14 cellular contexts compared by ENCODE assay signal in the genomic region with DNA sequence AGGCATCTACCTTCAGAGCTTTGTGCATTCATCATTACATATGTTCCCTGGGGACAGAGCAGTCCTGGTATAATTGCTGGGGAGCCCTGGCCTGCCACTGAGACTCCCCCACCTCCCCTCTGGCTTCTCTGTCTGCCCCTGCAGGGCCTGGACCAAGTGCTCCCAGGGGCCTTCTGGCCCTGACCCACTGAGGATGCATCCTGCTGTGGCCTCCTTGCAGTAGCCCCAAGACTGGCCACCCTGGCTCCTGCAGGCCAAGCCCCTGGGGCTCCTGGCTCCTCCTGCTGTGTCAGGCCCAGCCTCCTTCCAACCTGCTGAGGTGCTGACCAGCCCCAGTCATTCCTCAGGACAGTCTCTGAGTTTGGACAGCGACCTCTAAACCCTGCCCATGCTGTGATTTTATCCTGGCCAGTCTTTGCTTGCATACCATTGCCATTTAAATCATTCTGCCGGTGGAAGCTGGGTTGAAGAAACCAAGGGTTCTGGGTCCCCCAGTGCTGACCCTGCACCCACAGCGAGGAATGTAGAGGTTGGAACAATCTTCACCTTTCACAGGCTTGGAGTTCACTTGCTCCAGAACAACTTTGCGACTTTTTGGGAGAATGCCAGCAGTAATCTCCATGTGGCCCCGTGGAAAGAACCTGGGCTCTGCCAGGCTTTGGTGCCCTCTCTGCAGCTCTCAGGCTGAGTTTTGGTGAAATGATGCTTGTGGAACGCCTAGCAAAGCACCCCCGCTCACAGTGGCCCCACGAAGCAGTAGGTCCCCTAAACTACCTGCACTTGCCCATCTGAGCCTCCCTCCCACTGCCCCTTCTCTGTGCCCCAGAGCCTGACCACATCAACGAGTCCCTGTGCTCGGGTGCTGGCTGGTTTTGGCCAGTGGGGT.
A peak's percentile ranks its signal among the peaks of the same experiment; 100 is the strongest.
DNase-seq lines count a peak whose midpoint lies in the region; TF ChIP-seq lines count a peak whose summit lies in the region.
"Had no signal": no experiment of that assay in that cellular context is flagged by ENCODE, and none has a peak within 500 bp of the region (broad histone marks: within the 10 kb centered on the region; RNA-seq: fewer than 3 reads in every experiment).

No MANE protein-coding gene starts in this region.

- H3K27ac Mint-ChIP-seq in HFFc6 = no peak overlapping the region
- peak overlapping the region; percentile 7 for H3K27ac Mint-ChIP-seq in osteocyte (ENCODE audit: unreplicated experiment)

- H3K4me3 Mint-ChIP-seq in HFFc6 (no peak overlapping the region), osteocyte (ENCODE audit: unreplicated experiment) (no peak overlapping the region)

- H3K4me1 Mint-ChIP-seq in HFFc6 (ENCODE audit: low read depth) = no peaks in the 10 kb centered on the region
- peaks cover 20% of the 10 kb centered on the region for H3K4me1 Mint-ChIP-seq in osteocyte (ENCODE audit: unreplicated experiment)

- H3K27me3 Mint-ChIP-seq in HFFc6 (ENCODE audit: insufficient read depth) (peaks cover 7% of the 10 kb centered on the region), osteocyte (ENCODE audit: unreplicated experiment) (peaks cover 29% of the 10 kb centered on the region)

- H3K36me3 Mint-ChIP-seq in HFFc6 (ENCODE audit: low read depth) (no peaks in the 10 kb centered on the region), osteocyte (ENCODE audit: unreplicated experiment) (no peaks in the 10 kb centered on the region)

- TF ChIP-seq CTCF in HFFc6 (IDR thresholded peaks at IDR 0.05) (no peak), osteocyte (IDR thresholded peaks at IDR 0.05) (no peak)

- peak; percentile 4 for DNase-seq in NCI-H345 (lab: John Stamatoyannopoulos, UW)
- DNase-seq in NCI-H345 treated with DMSO at 0.1 percent for 48 hours (lab: John Stamatoyannopoulos, UW; ENCODE audit: unreplicated experiment) = no peak
- DNase-seq in HFFc6 = peak; percentile 6
- peak; percentile 41 for DNase-seq in astrocyte of the hippocampus (ENCODE audit: low read depth, low spot score)
- no peak for DNase-seq in osteocyte (ENCODE audit: extremely low spot score, unreplicated experiment)
- no peak for DNase-seq in NCI-H2107 treated with DMSO at 0.1 percent for 48 hours (lab: John Stamatoyannopoulos, UW; ENCODE audit: unreplicated experiment)
- DNase-seq in KG1 (lab: John Stamatoyannopoulos, UW) = no peak
- no peak for DNase-seq in LoVo (ENCODE audit: low spot score)
- DNase-seq: 8988T, C1 segment of cervical spinal cord, NCI-H187 treated with DMSO at 0.1 percent for 48 hours, NCI-H2171, NCI-H82, PC-9 had no signal

- H3K9me3 Mint-ChIP-seq in HFFc6 (no peaks in the 10 kb centered on the region), osteocyte (ENCODE audit: unreplicated experiment) (no peaks in the 10 kb centered on the region)

Comparison
In these comparisons a context has a peak if more than half of its experiments do, and no peak if none do; other contexts are left out.
1. DNase-seq: peak in NCI-H345 (single experiment), HFFc6 (single experiment) and astrocyte of the hippocampus (single experiment); none in NCI-H345 treated with DMSO at 0.1 percent for 48 hours (single experiment), osteocyte (single experiment), NCI-H2107 treated with DMSO at 0.1 percent for 48 hours (single experiment), KG1 (single experiment) and LoVo (single experiment).